11 cellular contexts compared by ENCODE assay signal in genomic region chr10:14889318-14889717, GRCh38. TPM values are rescaled to one million over a fixed set of nuclear protein-coding genes. Genes with fewer than 3 reads are reported as not detected.
DNase-seq lines count a peak whose midpoint lies in the region; ATAC-seq and TF ChIP-seq lines count a peak whose summit lies in the region.
"Had no signal": no experiment of that assay in that cellular context is flagged by ENCODE, and none has a peak within 500 bp of the region (broad histone marks: within the 10 kb centered on the region; RNA-seq: fewer than 3 reads in every experiment).

No MANE protein-coding gene starts in this region.

- no peaks in the 10 kb centered on the region for H3K27me3 Mint-ChIP-seq in mesothelial cell of epicardium (ENCODE audit: low read depth)
- H3K27me3 Mint-ChIP-seq: IgD-negative memory B cell had no signal

- H3K4me3 ChIP-seq in astrocyte of the spinal cord (ENCODE audit: low read depth, low read length) (no peak overlapping the region), dorsolateral prefrontal cortex (no peak overlapping the region)
- H3K4me3 ChIP-seq: PC-9 had no signal

- no peak overlapping the region for H3K4me3 Mint-ChIP-seq in mesothelial cell of epicardium
- H3K4me3 Mint-ChIP-seq: IgD-negative memory B cell had no signal

- TF ChIP-seq CTCF in astrocyte of the spinal cord (IDR thresholded peaks at IDR 0.05; ENCODE audit: low read depth, low read length) (peak; percentile 46), mesothelial cell of epicardium (IDR thresholded peaks at IDR 0.05; ENCODE audit: unreplicated experiment) (peak; percentile 4), dorsolateral prefrontal cortex (IDR thresholded peaks at IDR 0.05 in 54 of 56, conservative IDR thresholded peaks at IDR 0.05 in 2 of 56; ENCODE audit: low read depth in 1 of 56, partially characterized antibody in 56 of 56) (peak in 3 of 56 donors; percentile 10 to 23 (median 22))

- intact Hi-C loops in dorsolateral prefrontal cortex (cut with DNase I): loop anchor here in 1 of 2 donors (10.0 kb wide), 1 partner anchor 215 kb away; no protein-coding TSS in a partner anchor

- no peaks in the 10 kb centered on the region for H3K36me3 Mint-ChIP-seq in mesothelial cell of epicardium
- H3K36me3 Mint-ChIP-seq: IgD-negative memory B cell had no signal

- no peak overlapping the region for H3K27ac Mint-ChIP-seq in mesothelial cell of epicardium

- H3K27me3 ChIP-seq in dorsolateral prefrontal cortex: no peaks in the 10 kb centered on the region

- in situ Hi-C loops in astrocyte of the spinal cord (cut with HindIII; ENCODE audit: low sequenced_read_pairs): no loop called here

- H3K9me3 Mint-ChIP-seq in mesothelial cell of epicardium: no peaks in the 10 kb centered on the region
- H3K9me3 Mint-ChIP-seq: IgD-negative memory B cell had no signal

- peaks cover 6% of the 10 kb centered on the region for H3K4me1 Mint-ChIP-seq in mesothelial cell of epicardium

- DNase-seq in ELR (ENCODE audit: low read depth): peak; percentile 30
- peak; percentile 49 for DNase-seq in NAMALWA (ENCODE audit: low spot score)
- no peak for DNase-seq in astrocyte of the spinal cord (ENCODE audit: low read depth, low spot score)
- no peak for DNase-seq in mesothelial cell of epicardium (ENCODE audit: low spot score in 2 of 2, unreplicated experiment in 2 of 2)
- no peak for DNase-seq in dorsolateral prefrontal cortex
- DNase-seq in NCI-H1105 (lab: John Stamatoyannopoulos, UW): no peak
- DNase-seq: occipital lobe, PC-9 had no signal

- ATAC-seq in GM18520 (IDR thresholded peaks at IDR 0.05; ENCODE audit: unreplicated experiment) (no peak), GM19324 (IDR thresholded peaks at IDR 0.05; ENCODE audit: low FRiP score, unreplicated experiment) (no peak)

- H3K27ac ChIP-seq in dorsolateral prefrontal cortex: no peak overlapping the region
- H3K27ac ChIP-seq: PC-9 had no signal

RNA-seq across cellular contexts. Expression of gene SUV39H2, which starts 10.7 kb away (rescaled TPM):
- total RNA-seq in mesothelial cell of epicardium (24.3 to 25.8 TPM (median 24.7 TPM) in 3 replicates), dorsolateral prefrontal cortex (10 to 100 TPM in 118 of 120 experiments, 1 to 10 TPM in 2; 8.9 to 25.2 (median 16.2) TPM)

RNA-seq across cellular contexts. Expression of gene HSPA14, which starts 51.2 kb away (rescaled TPM):
- total RNA-seq in mesothelial cell of epicardium (11.2 to 12.6 TPM (median 11.2 TPM) in 3 replicates), dorsolateral prefrontal cortex (10 to 100 TPM in 112 of 120 experiments, 1 to 10 TPM in 8; 7.8 to 24.7 (median 14.3) TPM)

RNA-seq across cellular contexts. Expression of gene MSANTD7, which starts 51.2 kb away (rescaled TPM):
- total RNA-seq in mesothelial cell of epicardium: 14.7 to 17.1 TPM (median 16.0 TPM) in 3 replicates
- total RNA-seq in dorsolateral prefrontal cortex: 10 to 100 TPM in 78 of 120 experiments, 1 to 10 TPM in 42; 6.7 to 16.4 (median 11.0) TPM

RNA-seq across cellular contexts. Expression of gene CDNF, which starts 51.5 kb away (rescaled TPM):
- 1.7 to 2.3 TPM (median 2.2 TPM) in 3 replicates for total RNA-seq in mesothelial cell of epicardium
- 1 to 10 TPM in 89 of 120 experiments, under 1 TPM in 19, not detected in 12; 0.33 to 8.1 (median 1.9) TPM for total RNA-seq in dorsolateral prefrontal cortex

Comparison
In these comparisons a context has a peak if more than half of its experiments do, and no peak if none do; other contexts are left out.
1. DNase-seq: peak in ELR (single experiment) and NAMALWA (single experiment); none in astrocyte of the spinal cord (single experiment), mesothelial cell of epicardium (0 of 2), dorsolateral prefrontal cortex (0 of 10) and NCI-H1105 (single experiment).